Comparison of ENCODE assay signal across 1 cellular context in the genomic region with DNA sequence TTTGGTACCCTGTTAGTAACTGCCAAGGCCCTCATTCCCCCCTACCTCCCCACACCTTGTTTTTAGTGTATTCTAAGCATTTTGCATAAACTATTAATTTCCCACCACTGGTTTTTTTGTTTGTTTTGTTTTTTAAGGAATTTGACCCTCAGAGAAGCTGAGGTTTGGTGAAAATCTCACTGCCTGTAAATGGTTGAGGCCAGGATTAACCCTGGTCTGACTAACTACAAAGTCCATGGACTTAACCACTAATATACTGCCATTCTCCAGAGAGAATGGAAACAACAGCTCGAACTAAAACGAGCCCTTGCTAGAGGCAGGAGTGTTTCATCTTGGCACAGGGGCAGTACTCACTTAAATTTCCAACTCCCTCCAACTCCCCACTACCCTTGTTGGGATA.
TF ChIP-seq lines count a peak whose summit lies in the region.

No MANE protein-coding gene starts in this region.

TF ChIP-seq in GM23338, 12 proteins besides CTCF, POLR2A, EP300 and RAD21 (continued from another document):
- TF ChIP-seq, protein P1, sequence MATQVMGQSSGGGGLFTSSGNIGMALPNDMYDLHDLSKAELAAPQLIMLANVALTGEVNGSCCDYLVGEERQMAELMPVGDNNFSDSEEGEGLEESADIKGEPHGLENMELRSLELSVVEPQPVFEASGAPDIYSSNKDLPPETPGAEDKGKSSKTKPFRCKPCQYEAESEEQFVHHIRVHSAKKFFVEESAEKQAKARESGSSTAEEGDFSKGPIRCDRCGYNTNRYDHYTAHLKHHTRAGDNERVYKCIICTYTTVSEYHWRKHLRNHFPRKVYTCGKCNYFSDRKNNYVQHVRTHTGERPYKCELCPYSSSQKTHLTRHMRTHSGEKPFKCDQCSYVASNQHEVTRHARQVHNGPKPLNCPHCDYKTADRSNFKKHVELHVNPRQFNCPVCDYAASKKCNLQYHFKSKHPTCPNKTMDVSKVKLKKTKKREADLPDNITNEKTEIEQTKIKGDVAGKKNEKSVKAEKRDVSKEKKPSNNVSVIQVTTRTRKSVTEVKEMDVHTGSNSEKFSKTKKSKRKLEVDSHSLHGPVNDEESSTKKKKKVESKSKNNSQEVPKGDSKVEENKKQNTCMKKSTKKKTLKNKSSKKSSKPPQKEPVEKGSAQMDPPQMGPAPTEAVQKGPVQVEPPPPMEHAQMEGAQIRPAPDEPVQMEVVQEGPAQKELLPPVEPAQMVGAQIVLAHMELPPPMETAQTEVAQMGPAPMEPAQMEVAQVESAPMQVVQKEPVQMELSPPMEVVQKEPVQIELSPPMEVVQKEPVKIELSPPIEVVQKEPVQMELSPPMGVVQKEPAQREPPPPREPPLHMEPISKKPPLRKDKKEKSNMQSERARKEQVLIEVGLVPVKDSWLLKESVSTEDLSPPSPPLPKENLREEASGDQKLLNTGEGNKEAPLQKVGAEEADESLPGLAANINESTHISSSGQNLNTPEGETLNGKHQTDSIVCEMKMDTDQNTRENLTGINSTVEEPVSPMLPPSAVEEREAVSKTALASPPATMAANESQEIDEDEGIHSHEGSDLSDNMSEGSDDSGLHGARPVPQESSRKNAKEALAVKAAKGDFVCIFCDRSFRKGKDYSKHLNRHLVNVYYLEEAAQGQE (IDR thresholded peaks at IDR 0.05; ENCODE audit: unreplicated experiment) = no peak
- no peak for TF ChIP-seq POLR2AphosphoS5 (IDR thresholded peaks at IDR 0.05; ENCODE audit: low read depth)
- TF ChIP-seq EZH2phosphoT487 (IDR thresholded peaks at IDR 0.05; ENCODE audit: unreplicated experiment) = no peak
- no peak for TF ChIP-seq CREB1 (CRISPR knock-in tag; IDR thresholded peaks at IDR 0.05; ENCODE audit: low read depth)
- no peak for TF ChIP-seq ZNF114 (CRISPR knock-in tag; IDR thresholded peaks at IDR 0.05)
- no peak for TF ChIP-seq ZNF462 (CRISPR knock-in tag; IDR thresholded peaks at IDR 0.05)
- no peak for TF ChIP-seq ZNF331 (CRISPR knock-in tag; IDR thresholded peaks at IDR 0.05; ENCODE audit: low read depth)
